In genomic region chr9:110752766-110753165, GRCh38 we compare ENCODE assay signal across 1 cellular context.
A peak's percentile ranks its signal among the peaks of the same experiment; 100 is the strongest.
TF ChIP-seq lines count a peak whose summit lies in the region.

No MANE protein-coding gene starts in this region.

TF ChIP-seq in HCT116, 20 proteins besides CTCF, POLR2A, EP300 and RAD21 (continued from another document):
- TF ChIP-seq, protein P1, sequence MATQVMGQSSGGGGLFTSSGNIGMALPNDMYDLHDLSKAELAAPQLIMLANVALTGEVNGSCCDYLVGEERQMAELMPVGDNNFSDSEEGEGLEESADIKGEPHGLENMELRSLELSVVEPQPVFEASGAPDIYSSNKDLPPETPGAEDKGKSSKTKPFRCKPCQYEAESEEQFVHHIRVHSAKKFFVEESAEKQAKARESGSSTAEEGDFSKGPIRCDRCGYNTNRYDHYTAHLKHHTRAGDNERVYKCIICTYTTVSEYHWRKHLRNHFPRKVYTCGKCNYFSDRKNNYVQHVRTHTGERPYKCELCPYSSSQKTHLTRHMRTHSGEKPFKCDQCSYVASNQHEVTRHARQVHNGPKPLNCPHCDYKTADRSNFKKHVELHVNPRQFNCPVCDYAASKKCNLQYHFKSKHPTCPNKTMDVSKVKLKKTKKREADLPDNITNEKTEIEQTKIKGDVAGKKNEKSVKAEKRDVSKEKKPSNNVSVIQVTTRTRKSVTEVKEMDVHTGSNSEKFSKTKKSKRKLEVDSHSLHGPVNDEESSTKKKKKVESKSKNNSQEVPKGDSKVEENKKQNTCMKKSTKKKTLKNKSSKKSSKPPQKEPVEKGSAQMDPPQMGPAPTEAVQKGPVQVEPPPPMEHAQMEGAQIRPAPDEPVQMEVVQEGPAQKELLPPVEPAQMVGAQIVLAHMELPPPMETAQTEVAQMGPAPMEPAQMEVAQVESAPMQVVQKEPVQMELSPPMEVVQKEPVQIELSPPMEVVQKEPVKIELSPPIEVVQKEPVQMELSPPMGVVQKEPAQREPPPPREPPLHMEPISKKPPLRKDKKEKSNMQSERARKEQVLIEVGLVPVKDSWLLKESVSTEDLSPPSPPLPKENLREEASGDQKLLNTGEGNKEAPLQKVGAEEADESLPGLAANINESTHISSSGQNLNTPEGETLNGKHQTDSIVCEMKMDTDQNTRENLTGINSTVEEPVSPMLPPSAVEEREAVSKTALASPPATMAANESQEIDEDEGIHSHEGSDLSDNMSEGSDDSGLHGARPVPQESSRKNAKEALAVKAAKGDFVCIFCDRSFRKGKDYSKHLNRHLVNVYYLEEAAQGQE (IDR thresholded peaks at IDR 0.05; ENCODE audit: low read depth): no peak
- TF ChIP-seq TCF7L2 (IDR thresholded peaks at IDR 0.05; ENCODE audit: borderline replicate concordance, extremely low read depth, insufficient read depth, insufficient read length) (peak; percentile 33), FOSL1 (IDR thresholded peaks at IDR 0.05; ENCODE audit: low read depth) (peak; percentile 79; the same call in 1 of the 2 replicates), EZH2 (IDR thresholded peaks at IDR 0.05) (no peak), SRF (IDR thresholded peaks at IDR 0.05; ENCODE audit: low read depth) (peak; percentile 65; the same call in 1 of the 2 replicates), ZNF274 (IDR thresholded peaks at IDR 0.05; ENCODE audit: low read depth, low read length) (no peak), JUND (IDR thresholded peaks at IDR 0.05) (peak; percentile 80)
- TF ChIP-seq, protein P2, sequence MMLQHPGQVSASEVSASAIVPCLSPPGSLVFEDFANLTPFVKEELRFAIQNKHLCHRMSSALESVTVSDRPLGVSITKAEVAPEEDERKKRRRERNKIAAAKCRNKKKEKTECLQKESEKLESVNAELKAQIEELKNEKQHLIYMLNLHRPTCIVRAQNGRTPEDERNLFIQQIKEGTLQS (IDR thresholded peaks at IDR 0.05): no peak
